ENCODE assay signal across 27 cellular contexts in genomic region chr22:49268924-49269323, GRCh38.
"Had no signal": no experiment of that assay in that cellular context is flagged by ENCODE, and none has a peak within 500 bp of the region (broad histone marks: within the 10 kb centered on the region; RNA-seq: fewer than 3 reads in every experiment).

No MANE protein-coding gene starts in this region.

- DNase-seq: activated CD4-positive, alpha-beta T cell treated with anti-CD3 and anti-CD28 coated beads for 48 hours; activated CD4-positive, alpha-beta T cell treated with anti-CD3 and anti-CD28 coated beads, Interleukin-2, amount 50 U/mL, for 4 hours; activated CD8-positive, alpha-beta memory T cell treated with anti-CD3 and anti-CD28 coated beads, Interleukin-2, amount 50 U/mL, for 48 hours; activated CD8-positive, alpha-beta T cell treated with anti-CD3 and anti-CD28 coated beads, Interleukin-2, amount 10 ng/mL, durations not matched to agents 7 days and 5 days; activated T-cell treated with anti-CD3 and anti-CD28 coated beads, Interleukin-2, amount 50 U/mL, for 1 hour; aorta; MG63; MV-4-11; NCI-H1092 treated with DMSO at 0.1 percent for 48 hours; NCI-H1417 treated with DMSO at 0.1 percent for 48 hours; NCI-H1694; NCI-H2029; NCI-H2107; NCI-H2171 treated with DMSO at 0.1 percent for 48 hours; NCI-H510A; NCI-H526 treated with DMSO at 0.1 percent for 48 hours; NCI-H82; OCI-M1; RPMI8226; T-helper 2 cell had no signal

- H3K36me3 Mint-ChIP-seq: activated naive CD4-positive, alpha-beta T cell treated with anti-CD3 and anti-CD28 coated beads, Interleukin-2, amount 50 U/mL, for 24 hours; T-cell had no signal

- H3K4me3 ChIP-seq: MG63, SK-N-MC had no signal

- H3K9me3 Mint-ChIP-seq: activated naive CD4-positive, alpha-beta T cell treated with anti-CD3 and anti-CD28 coated beads, Interleukin-2, amount 50 U/mL, for 24 hours; central memory CD8-positive, alpha-beta T cell; T-cell had no signal

- H3K27ac Mint-ChIP-seq: activated CD8-positive, alpha-beta T cell treated with anti-CD3 and anti-CD28 coated beads, Interleukin-2, amount 10 ng/mL, durations not matched to agents 7 days and 5 days; activated naive CD4-positive, alpha-beta T cell treated with anti-CD3 and anti-CD28 coated beads, Interleukin-2, amount 50 U/mL, for 24 hours; T-cell had no signal

- ATAC-seq: activated CD8-positive, alpha-beta T cell treated with anti-CD3 and anti-CD28 coated beads, Interleukin-2, amount 10 ng/mL, durations not matched to agents 7 days and 5 days; Panc1; Right ventricle myocardium inferior; T-cell had no signal

- H3K9me3 ChIP-seq: MG63 had no signal

- H3K27ac ChIP-seq: SK-N-MC, VCaP had no signal

- H3K4me1 Mint-ChIP-seq: activated naive CD4-positive, alpha-beta T cell treated with anti-CD3 and anti-CD28 coated beads, Interleukin-2, amount 50 U/mL, for 24 hours; central memory CD8-positive, alpha-beta T cell; T-cell had no signal

- H3K36me3 ChIP-seq: MG63 had no signal

- H3K4me3 Mint-ChIP-seq: activated CD8-positive, alpha-beta T cell treated with anti-CD3 and anti-CD28 coated beads, Interleukin-2, amount 10 ng/mL, durations not matched to agents 7 days and 5 days; activated naive CD4-positive, alpha-beta T cell treated with anti-CD3 and anti-CD28 coated beads, Interleukin-2, amount 50 U/mL, for 24 hours; central memory CD8-positive, alpha-beta T cell; T-cell had no signal
